In the genomic region with DNA sequence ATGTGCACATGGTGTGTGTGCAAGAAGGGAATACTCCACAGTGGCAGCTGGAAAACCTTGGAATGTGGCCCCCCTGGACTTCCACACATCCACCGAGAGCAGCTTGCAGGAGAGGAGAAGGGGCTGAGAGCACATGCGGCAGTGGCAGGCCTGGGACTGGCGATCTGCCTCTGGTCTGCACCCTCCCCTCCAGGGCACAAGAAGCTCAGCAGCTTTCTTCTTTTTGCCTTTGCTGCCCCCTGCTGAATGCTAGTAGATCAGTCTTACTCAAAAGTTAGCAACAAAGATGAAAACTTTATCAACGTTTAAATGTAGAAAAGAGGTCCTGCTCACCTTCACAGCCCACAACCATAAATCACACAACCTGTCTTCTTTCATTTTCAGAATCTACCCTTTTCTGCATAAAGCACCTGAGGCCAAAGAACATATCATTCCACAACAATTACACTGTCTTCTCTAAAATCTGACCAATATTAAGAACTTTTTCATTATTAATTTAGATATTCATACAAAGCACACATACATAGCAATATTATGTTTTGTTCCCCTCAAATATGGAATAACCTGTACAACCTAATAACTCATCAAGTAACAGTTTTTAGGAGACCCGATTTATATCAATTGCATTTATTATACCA, we compare ENCODE assay signal across 8 cellular contexts. TPM values are rescaled to one million over a fixed set of nuclear protein-coding genes. Genes with fewer than 3 reads are reported as not detected.
DNase-seq lines count a peak whose midpoint lies in the region; ATAC-seq and FAIRE-seq lines count a peak whose summit lies in the region.

No MANE protein-coding gene starts in this region.

- no peaks in the 10 kb centered on the region for H3K27me3 ChIP-seq in small intestine (ENCODE audit: control insufficient read depth in 2 of 2, insufficient read depth in 2 of 2, low read length in 2 of 2)

- no peaks in the 10 kb centered on the region for H3K4me1 ChIP-seq in small intestine (ENCODE audit: control insufficient read depth in 2 of 2, insufficient read depth in 1 of 2, low read depth in 1 of 2, low read length in 1 of 2)

- H3K4me3 ChIP-seq in small intestine (ENCODE audit: low read depth in 1 of 2, low read length in 2 of 2), result no peak overlapping the region

- ATAC-seq in HG03457 (IDR thresholded peaks at IDR 0.05; ENCODE audit: unreplicated experiment) (no peak), GM21786 (IDR thresholded peaks at IDR 0.05; ENCODE audit: unreplicated experiment) (no peak)

- no peaks in the 10 kb centered on the region for H3K9me3 ChIP-seq in small intestine (ENCODE audit: control insufficient read depth, low read depth)

- DNase-seq in DMS53 (lab: John Stamatoyannopoulos, UW), result peak; percentile 58
- peak; percentile 74 for DNase-seq in H4 (ENCODE audit: low spot score)
- peak; percentile 44 for DNase-seq in NCI-H226
- DNase-seq in anterior cingulate cortex (lab: John Stamatoyannopoulos, UW), result peak in 52 of 58 donors; percentile 6 to 80 (median 47)
- DNase-seq in hepatic stellate cell (ENCODE audit: low spot score), result peak; percentile 65
- peak; percentile 32 for DNase-seq in small intestine

- 46 to 79% (median 65%) methylated on average over 5 of the region's 5 CpGs for WGBS in small intestine, 3 donors

- no peak for FAIRE-seq in small intestine (lab: Jason Lieb, UNC)

- H3K36me3 ChIP-seq in small intestine (ENCODE audit: control insufficient read depth in 2 of 2, insufficient read depth in 2 of 2, low read length in 2 of 2), result peaks cover 20 to 29% of the 10 kb centered on the region in 2 donors

- no peak overlapping the region for H3K27ac ChIP-seq in small intestine (ENCODE audit: low read depth in 1 of 2, low read length in 1 of 2)

RNA-seq across cellular contexts. Expression of a gene that starts 34.6 kb away (rescaled TPM):
- total RNA-seq in H4 (2014; rRNA removed; shearing (Covaris generic)), result 13.8 and 14.6 TPM in 2 replicates
- polyA plus RNA-seq in small intestine, result 1 to 10 TPM; 6.0 to 8.2 (median 7.3) TPM

RNA-seq across cellular contexts. Expression of a gene that starts 42.4 kb away (rescaled TPM):
- 12.1 and 18.1 TPM in 2 replicates for total RNA-seq in H4 (2014; rRNA removed; shearing (Covaris generic))
- 1 to 10 TPM; 6.9 to 8.2 (median 8.1) TPM for polyA plus RNA-seq in small intestine

RNA-seq across cellular contexts. Expression of a gene that starts 53.4 kb away (rescaled TPM):
- total RNA-seq in H4 (2014; rRNA removed; shearing (Covaris generic)), result not detected in 2 replicates
- under 1 TPM in 1 of 3 donors, not detected in 2; 0.04 TPM for polyA plus RNA-seq in small intestine
